Comparison of ENCODE assay signal across 8 cellular contexts in the genomic region with DNA sequence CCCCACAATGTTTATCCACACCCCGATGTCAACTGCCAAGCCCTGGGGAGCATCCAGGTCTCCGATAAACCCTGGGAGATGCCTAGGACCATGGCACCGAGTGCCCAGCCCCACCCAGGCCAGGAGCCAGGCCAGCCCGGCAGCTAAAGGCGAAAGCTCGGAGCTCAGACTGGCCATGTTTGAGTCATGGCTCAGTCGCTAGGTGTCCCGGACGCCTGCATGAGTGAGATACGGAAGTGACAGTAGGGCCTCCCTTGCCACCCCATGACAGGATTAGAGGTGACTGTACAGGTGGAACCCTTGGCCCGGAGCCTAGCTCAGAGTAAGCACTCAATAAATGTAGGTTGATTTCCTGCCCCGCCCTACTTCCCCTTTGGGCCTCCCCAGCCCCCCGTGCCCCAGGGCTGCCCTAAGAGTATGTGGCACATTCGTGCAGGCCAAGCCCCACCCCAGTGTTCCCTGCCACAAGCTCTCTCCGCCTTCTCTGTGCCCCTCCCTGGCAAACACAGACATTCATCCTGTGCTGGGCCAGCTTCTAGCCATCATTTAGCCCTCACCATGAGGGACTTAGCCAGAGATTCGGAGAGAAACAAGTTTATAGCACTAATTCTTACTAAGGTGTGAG. TPM values are rescaled to one million over a fixed set of nuclear protein-coding genes. Genes with fewer than 3 reads are reported as not detected.
DNase-seq lines count a peak whose midpoint lies in the region; TF ChIP-seq lines count a peak whose summit lies in the region.

No MANE protein-coding gene starts in this region.

- H3K36me3 Mint-ChIP-seq in activated CD4-positive, alpha-beta memory T cell treated with anti-CD3 and anti-CD28 coated beads for 36 hours: no peaks in the 10 kb centered on the region

- in situ Hi-C loops in G401 (cut with HindIII; ENCODE audit: low sequenced_read_pairs): no loop called here

- peak overlapping the region; percentile 86 for H3K27ac ChIP-seq in effector memory CD4-positive, alpha-beta T cell (ENCODE audit: insufficient read depth, low read length, poor library complexity, severe bottlenecking)

- peak; percentile 78 for DNase-seq in G401 (ENCODE audit: low spot score)
- peak; percentile 94 for DNase-seq in activated CD4-positive, alpha-beta memory T cell treated with anti-CD3 and anti-CD28 coated beads for 36 hours
- peak; percentile 82 to 87 (median 83) for DNase-seq in effector memory CD4-positive, alpha-beta T cell
- DNase-seq in Ammon's horn (ENCODE audit: low spot score): no peak
- DNase-seq in GM03348 (ENCODE audit: low spot score): no peak
- no peak for DNase-seq in HK-2 (ENCODE audit: unreplicated experiment)

- POLR2A ChIA-PET in activated CD4-positive, alpha-beta memory T cell treated with anti-CD3 and anti-CD28 coated beads for 36 hours (lab: Charles Lee): interaction anchor here (0.5 to 1.4 kb wide), 7 partner anchors 8 to 1234 kb away, joined by 3 to 7 read pairs (median 3); partner anchors contain the start of gene RAB8A

- no peaks in the 10 kb centered on the region for H3K9me3 Mint-ChIP-seq in activated CD4-positive, alpha-beta memory T cell treated with anti-CD3 and anti-CD28 coated beads for 36 hours

- H3K27ac Mint-ChIP-seq in activated CD4-positive, alpha-beta memory T cell treated with anti-CD3 and anti-CD28 coated beads for 36 hours: no peak overlapping the region

- H3K4me1 ChIP-seq in effector memory CD4-positive, alpha-beta T cell (ENCODE audit: control insufficient read depth, insufficient read depth, low read length, poor library complexity, severe bottlenecking): peaks cover 38% of the 10 kb centered on the region
- peaks cover 42% of the 10 kb centered on the region for H3K4me1 ChIP-seq in skeletal muscle satellite cell (ENCODE audit: control insufficient read depth, insufficient read depth, low read length)

- H3K4me1 Mint-ChIP-seq in activated CD4-positive, alpha-beta memory T cell treated with anti-CD3 and anti-CD28 coated beads for 36 hours (ENCODE audit: low read depth): peaks cover 43% of the 10 kb centered on the region

- H3K27me3 Mint-ChIP-seq in activated CD4-positive, alpha-beta memory T cell treated with anti-CD3 and anti-CD28 coated beads for 36 hours: no peaks in the 10 kb centered on the region

- no peaks in the 10 kb centered on the region for H3K27me3 ChIP-seq in effector memory CD4-positive, alpha-beta T cell (replicated peaks; ENCODE audit: control insufficient read depth, insufficient read depth, low read length, poor library complexity, severe bottlenecking)
- no peaks in the 10 kb centered on the region for H3K27me3 ChIP-seq in skeletal muscle satellite cell (ENCODE audit: control insufficient read depth, insufficient read depth, low read length)

- no peak overlapping the region for H3K4me3 Mint-ChIP-seq in activated CD4-positive, alpha-beta memory T cell treated with anti-CD3 and anti-CD28 coated beads for 36 hours

- CTCF ChIA-PET in activated CD4-positive, alpha-beta memory T cell treated with anti-CD3 and anti-CD28 coated beads for 36 hours (lab: Charles Lee): interaction anchor here (0.9 to 3.1 kb wide), 10 partner anchors 9 to 115 kb away, joined by 3 to 18 read pairs (median 4); partner anchors contain the start of genes FAM32A and RAB8A

- peak overlapping the region; percentile 80 for H3K4me2 ChIP-seq in skeletal muscle satellite cell (ENCODE audit: low read length)

- H3K9me3 ChIP-seq in effector memory CD4-positive, alpha-beta T cell (ENCODE audit: control insufficient read depth, low read length): no peaks in the 10 kb centered on the region
- H3K9me3 ChIP-seq in skeletal muscle satellite cell (replicated peaks; ENCODE audit: low read length): no peaks in the 10 kb centered on the region

- intact Hi-C loops in activated CD4-positive, alpha-beta memory T cell treated with anti-CD3 and anti-CD28 coated beads for 36 hours (cut with micrococcal nuclease): loop anchor here (1.0 to 10.0 kb wide), 5 partner anchors 9 to 1546 kb away; partner anchors contain the start of genes FAM32A, KLF2 and TECR

- peak; percentile 67 for TF ChIP-seq EP300 in Ishikawa (IDR thresholded peaks at IDR 0.05; ENCODE audit: borderline replicate concordance)

- peak overlapping the region; percentile 55 for H3K9ac ChIP-seq in skeletal muscle satellite cell (ENCODE audit: low read depth, low read length)

- H3K36me3 ChIP-seq in effector memory CD4-positive, alpha-beta T cell (ENCODE audit: control insufficient read depth, insufficient read depth, low read length): no peaks in the 10 kb centered on the region
- H3K36me3 ChIP-seq in skeletal muscle satellite cell (ENCODE audit: insufficient read depth, low read length): peaks cover 20% of the 10 kb centered on the region

- peak overlapping the region; percentile 30 for H3K4me3 ChIP-seq in effector memory CD4-positive, alpha-beta T cell (ENCODE audit: insufficient read depth, low read depth, low read length, poor library complexity, severe bottlenecking)
- H3K4me3 ChIP-seq in skeletal muscle satellite cell (ENCODE audit: low read length): peak overlapping the region; percentile 69

- TF ChIP-seq RAD21 in Ishikawa (IDR thresholded peaks at IDR 0.05; ENCODE audit: low read depth): 0 out of 2 replicates have a peak, but pooled peaks have one; percentile 0

TF ChIP-seq in Ishikawa, 13 proteins besides CTCF, POLR2A, EP300 and RAD21:
- TF ChIP-seq CREB1 (IDR thresholded peaks at IDR 0.05; ENCODE audit: low read depth) (no peak), TCF12 (IDR thresholded peaks at IDR 0.05; ENCODE audit: low read depth) (peak; percentile 69), FOXM1 (IDR thresholded peaks at IDR 0.05; ENCODE audit: borderline replicate concordance, low read depth) (no peak), EGR1 (IDR thresholded peaks at IDR 0.05) (no peak), NFIC (IDR thresholded peaks at IDR 0.05) (peak; percentile 67), TEAD4 (IDR thresholded peaks at IDR 0.05) (no peak; the same call in 1 of the 2 replicates), ZBTB7A (IDR thresholded peaks at IDR 0.05; ENCODE audit: low read depth) (no peak), USF1 (IDR thresholded peaks at IDR 0.05) (no peak), TAF1 (IDR thresholded peaks at IDR 0.05; ENCODE audit: low read depth) (0 out of 2 replicates have a peak, but pooled peaks have one; percentile 27), CEBPB (IDR thresholded peaks at IDR 0.05) (no peak), YY1 (IDR thresholded peaks at IDR 0.05; ENCODE audit: low read depth) (peak; percentile 41; the same call in 1 of the 2 replicates), MAX (IDR thresholded peaks at IDR 0.05) (0 out of 2 replicates have a peak, but pooled peaks have one; percentile 30)
- TF ChIP-seq, protein P1, sequence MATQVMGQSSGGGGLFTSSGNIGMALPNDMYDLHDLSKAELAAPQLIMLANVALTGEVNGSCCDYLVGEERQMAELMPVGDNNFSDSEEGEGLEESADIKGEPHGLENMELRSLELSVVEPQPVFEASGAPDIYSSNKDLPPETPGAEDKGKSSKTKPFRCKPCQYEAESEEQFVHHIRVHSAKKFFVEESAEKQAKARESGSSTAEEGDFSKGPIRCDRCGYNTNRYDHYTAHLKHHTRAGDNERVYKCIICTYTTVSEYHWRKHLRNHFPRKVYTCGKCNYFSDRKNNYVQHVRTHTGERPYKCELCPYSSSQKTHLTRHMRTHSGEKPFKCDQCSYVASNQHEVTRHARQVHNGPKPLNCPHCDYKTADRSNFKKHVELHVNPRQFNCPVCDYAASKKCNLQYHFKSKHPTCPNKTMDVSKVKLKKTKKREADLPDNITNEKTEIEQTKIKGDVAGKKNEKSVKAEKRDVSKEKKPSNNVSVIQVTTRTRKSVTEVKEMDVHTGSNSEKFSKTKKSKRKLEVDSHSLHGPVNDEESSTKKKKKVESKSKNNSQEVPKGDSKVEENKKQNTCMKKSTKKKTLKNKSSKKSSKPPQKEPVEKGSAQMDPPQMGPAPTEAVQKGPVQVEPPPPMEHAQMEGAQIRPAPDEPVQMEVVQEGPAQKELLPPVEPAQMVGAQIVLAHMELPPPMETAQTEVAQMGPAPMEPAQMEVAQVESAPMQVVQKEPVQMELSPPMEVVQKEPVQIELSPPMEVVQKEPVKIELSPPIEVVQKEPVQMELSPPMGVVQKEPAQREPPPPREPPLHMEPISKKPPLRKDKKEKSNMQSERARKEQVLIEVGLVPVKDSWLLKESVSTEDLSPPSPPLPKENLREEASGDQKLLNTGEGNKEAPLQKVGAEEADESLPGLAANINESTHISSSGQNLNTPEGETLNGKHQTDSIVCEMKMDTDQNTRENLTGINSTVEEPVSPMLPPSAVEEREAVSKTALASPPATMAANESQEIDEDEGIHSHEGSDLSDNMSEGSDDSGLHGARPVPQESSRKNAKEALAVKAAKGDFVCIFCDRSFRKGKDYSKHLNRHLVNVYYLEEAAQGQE (IDR thresholded peaks at IDR 0.05; ENCODE audit: low read depth): no peak

RNA-seq across cellular contexts. Expression of gene TPM4, which starts 5.8 kb away (rescaled TPM):
- 367 and 385 TPM in 2 replicates for total RNA-seq in G401 (2014; rRNA removed; shearing (Covaris generic))
- total RNA-seq in activated CD4-positive, alpha-beta memory T cell treated with anti-CD3 and anti-CD28 coated beads for 36 hours: 100 to 1,000 TPM; 497 to 515 TPM
- total RNA-seq in skeletal muscle satellite cell (2012; rRNA removed): 950 and 979 TPM in 2 replicates

RNA-seq across cellular contexts. Expression of gene RAB8A, which starts 41.2 kb away (rescaled TPM):
- total RNA-seq in G401 (2014; rRNA removed; shearing (Covaris generic)): 92.9 and 111 TPM in 2 replicates
- total RNA-seq in activated CD4-positive, alpha-beta memory T cell treated with anti-CD3 and anti-CD28 coated beads for 36 hours: 100 to 1,000 TPM; 146 to 154 TPM
- 69.0 and 80.6 TPM in 2 replicates for total RNA-seq in skeletal muscle satellite cell (2012; rRNA removed)

Comparison
In these comparisons a context has a peak if more than half of its experiments do, and no peak if none do; other contexts are left out.
1. DNase-seq: peak in G401 (single experiment), activated CD4-positive, alpha-beta memory T cell treated with anti-CD3 and anti-CD28 coated beads for 36 hours (single experiment) and effector memory CD4-positive, alpha-beta T cell (3 of 3); none in Ammon's horn (single experiment), GM03348 (single experiment) and HK-2 (single experiment).